Comparison of ENCODE assay signal across 8 cellular contexts in the genomic region with DNA sequence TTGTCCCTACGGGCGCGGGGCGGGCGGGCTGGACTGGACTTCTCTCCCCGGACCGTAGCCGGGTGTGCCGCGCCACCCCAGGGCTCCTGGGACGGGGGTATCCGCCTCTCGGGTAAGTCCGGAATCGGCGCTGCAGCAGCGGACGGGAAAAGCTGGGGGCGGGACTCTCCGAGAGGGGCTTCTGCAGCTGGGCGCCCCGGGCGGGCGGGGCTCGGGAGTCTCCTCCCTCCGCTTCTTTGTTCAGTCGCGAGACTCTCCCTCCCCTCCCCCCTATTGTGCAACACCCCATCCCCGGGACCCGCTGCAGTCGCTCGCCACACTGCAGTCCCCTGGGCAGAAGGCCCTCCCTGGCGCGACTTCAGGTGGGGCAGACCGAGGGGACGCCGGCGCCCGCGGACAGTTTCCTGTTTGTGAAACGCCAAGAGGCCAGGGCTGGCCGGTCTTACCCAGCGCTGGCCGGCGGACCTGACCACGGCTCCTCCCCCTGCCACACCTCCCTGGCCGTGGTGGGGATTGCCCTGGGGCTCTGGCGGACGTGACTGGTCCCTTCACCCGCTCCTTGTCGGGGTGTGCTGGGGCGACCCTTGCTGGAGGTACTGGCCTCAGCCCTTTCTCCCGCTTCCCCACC. TPM values are rescaled to one million over a fixed set of nuclear protein-coding genes. Genes with fewer than 3 reads are reported as not detected.
DNase-seq lines count a peak whose midpoint lies in the region; ATAC-seq and TF ChIP-seq lines count a peak whose summit lies in the region.

No MANE protein-coding gene starts in this region.

- no peaks in the 10 kb centered on the region for H3K9me3 Mint-ChIP-seq in activated CD4-positive, alpha-beta memory T cell treated with anti-CD3 and anti-CD28 coated beads for 36 hours

- WGBS in ectodermal cell, 2 experiments = 0% methylated on average over 53 of the region's 53 CpGs
- 1 to 2% methylated on average over 38 to 53 of the region's 53 CpGs for WGBS in lung, 2 donors

- peak; percentile 51 for ATAC-seq in GM19395 (IDR thresholded peaks at IDR 0.05; ENCODE audit: unreplicated experiment)
- peak; percentile 34 for ATAC-seq in HG03521 (IDR thresholded peaks at IDR 0.05; ENCODE audit: unreplicated experiment)
- ATAC-seq in lung (ENCODE audit: insufficient read depth, low FRiP score) = peak; percentile 76

- POLR2A ChIA-PET in activated CD4-positive, alpha-beta memory T cell treated with anti-CD3 and anti-CD28 coated beads for 36 hours (lab: Charles Lee) = interaction anchor here (1.0 to 1.2 kb wide), 3 partner anchors 36 to 84 kb away, joined by 3 to 8 read pairs (median 4); no protein-coding TSS in a partner anchor

- intact Hi-C loops in activated CD4-positive, alpha-beta memory T cell treated with anti-CD3 and anti-CD28 coated beads for 36 hours (cut with micrococcal nuclease) = loop anchor here (1.0 to 5.0 kb wide), 7 partner anchors 35 to 704 kb away; a partner anchor contains a TSS

- peaks cover 27% of the 10 kb centered on the region for H3K4me1 Mint-ChIP-seq in activated CD4-positive, alpha-beta memory T cell treated with anti-CD3 and anti-CD28 coated beads for 36 hours (ENCODE audit: low read depth)

- no peak for TF ChIP-seq CTCF in lung (IDR thresholded peaks at IDR 0.05; ENCODE audit: control extremely low read depth, extremely low read depth)

- peak overlapping the region; percentile 97 for H3K9ac ChIP-seq in BLaER1

- H3K27ac ChIP-seq in BLaER1 = peak overlapping the region; percentile 96
- peak overlapping the region; percentile 96 for H3K27ac ChIP-seq in ectodermal cell (ENCODE audit: insufficient read depth, low read depth, low read length, poor library complexity, severe bottlenecking)
- peak overlapping the region; percentile 86 to 87 for H3K27ac ChIP-seq in lung (ENCODE audit: low read depth in 1 of 2, low read length in 1 of 2)

- H3K4me1 ChIP-seq in BLaER1 (peaks cover 67% of the 10 kb centered on the region), ectodermal cell (ENCODE audit: control insufficient read depth, insufficient read depth, low read length) (peaks cover 25% of the 10 kb centered on the region), lung (ENCODE audit: control insufficient read depth in 2 of 2, insufficient read depth in 2 of 2, low read length in 2 of 2) (peaks cover 0 to 1% of the 10 kb centered on the region in 2 donors)

- DNase-seq in NCI-H82 (lab: John Stamatoyannopoulos, UW) (peak; percentile 93), lung (ENCODE audit: low spot score) (peak; percentile 88)
- DNase-seq in activated CD4-positive, alpha-beta memory T cell treated with anti-CD3 and anti-CD28 coated beads for 36 hours = peak; percentile 84
- peak; percentile 30 to 40 (median 35) for DNase-seq in stimulated activated CD4-positive, alpha-beta T cell treated with anti-CD3 and anti-CD28 coated beads, TNF-alpha, amount 100 ng/mL, for 1 hour (ENCODE audit: low read depth in 3 of 3, low spot score in 1 of 3)

- H3K36me3 ChIP-seq in BLaER1 (peaks cover 45% of the 10 kb centered on the region), ectodermal cell (ENCODE audit: control insufficient read depth, insufficient read depth, low read length) (peaks cover 33% of the 10 kb centered on the region), lung (ENCODE audit: control insufficient read depth in 2 of 2, insufficient read depth in 2 of 2, low read length in 2 of 2) (peaks cover 3 to 10% of the 10 kb centered on the region in 2 donors)

- peak overlapping the region; percentile 91 for H3K4me2 ChIP-seq in BLaER1

- peak overlapping the region; percentile 95 for H3K4me3 Mint-ChIP-seq in activated CD4-positive, alpha-beta memory T cell treated with anti-CD3 and anti-CD28 coated beads for 36 hours

- peak overlapping the region; percentile 54 for H3K27ac Mint-ChIP-seq in activated CD4-positive, alpha-beta memory T cell treated with anti-CD3 and anti-CD28 coated beads for 36 hours

- H3K27me3 ChIP-seq in BLaER1 = no peaks in the 10 kb centered on the region
- no peaks in the 10 kb centered on the region for H3K27me3 ChIP-seq in ectodermal cell (ENCODE audit: control insufficient read depth, insufficient read depth, low read length, poor library complexity, severe bottlenecking)
- H3K27me3 ChIP-seq in lung (ENCODE audit: control insufficient read depth, insufficient read depth) = no peaks in the 10 kb centered on the region

- H3K4me3 ChIP-seq in BLaER1 (peak overlapping the region; percentile 100), ectodermal cell (ENCODE audit: insufficient read depth, low read depth, low read length) (peak overlapping the region; percentile 93), lung (peak overlapping the region; percentile 72)

- H3K36me3 Mint-ChIP-seq in activated CD4-positive, alpha-beta memory T cell treated with anti-CD3 and anti-CD28 coated beads for 36 hours = peaks cover 12% of the 10 kb centered on the region

- H3K9me3 ChIP-seq in BLaER1 = no peaks in the 10 kb centered on the region
- H3K9me3 ChIP-seq in ectodermal cell (ENCODE audit: control insufficient read depth, low read length) = no peaks in the 10 kb centered on the region
- no peaks in the 10 kb centered on the region for H3K9me3 ChIP-seq in lung (ENCODE audit: control insufficient read depth in 2 of 2, insufficient read depth in 1 of 2, low read length in 1 of 2)

- no peaks in the 10 kb centered on the region for H3K27me3 Mint-ChIP-seq in activated CD4-positive, alpha-beta memory T cell treated with anti-CD3 and anti-CD28 coated beads for 36 hours

- CTCF ChIA-PET in activated CD4-positive, alpha-beta memory T cell treated with anti-CD3 and anti-CD28 coated beads for 36 hours (lab: Charles Lee) = no interaction called here

- peaks cover 51% of the 10 kb centered on the region for H4K20me1 ChIP-seq in BLaER1

RNA-seq across cellular contexts. Expression of a gene that starts 1.0 kb away (rescaled TPM):
- total RNA-seq in activated CD4-positive, alpha-beta memory T cell treated with anti-CD3 and anti-CD28 coated beads for 36 hours = 10 to 100 TPM; 23.9 to 25.1 TPM
- 134 TPM for polyA plus RNA-seq in ectodermal cell (2013, experiment 1 of 4)
- polyA plus RNA-seq in ectodermal cell (2013, experiment 2 of 4) = 215 TPM
- polyA plus RNA-seq in ectodermal cell (2013, experiment 3 of 4) = 152 TPM
- polyA plus RNA-seq in ectodermal cell (2013, experiment 4 of 4) = 175 TPM
- 10 to 100 TPM; 26.3 to 92.7 TPM for total RNA-seq in lung
- polyA plus RNA-seq in lung = 10 to 100 TPM in 1 of 2 donors, 1 to 10 TPM in 1; 9.6 to 25.4 TPM

Comparison
In these comparisons a context has a peak if more than half of its experiments do, and no peak if none do; other contexts are left out.
1. Peak in every context shown above with its lines: DNase-seq, ATAC-seq, H3K4me3 ChIP-seq and H3K27ac ChIP-seq.
2. DNase-seq: peak in every context shown above with its lines; median percentile 93 in NCI-H82; 88 in lung; 84 in activated CD4-positive, alpha-beta memory T cell treated with anti-CD3 and anti-CD28 coated beads for 36 hours; 35 in stimulated activated CD4-positive, alpha-beta T cell treated with anti-CD3 and anti-CD28 coated beads, TNF-alpha, amount 100 ng/mL, for 1 hour.